In genomic region chr4:2536193-2537010, GRCh38 we compare ENCODE assay signal across 1 cellular context.
TF ChIP-seq lines count a peak whose summit lies in the region.

TSS of gene FAM193A (plus strand) at chr4:2536647. CDS start at chr4:2536916, 269 bp downstream.

TF ChIP-seq in liver, 16 proteins besides CTCF, POLR2A, EP300 and RAD21 (continued from another document):
- TF ChIP-seq MAX (IDR thresholded peaks at IDR 0.05), result no peak
- peak; percentile 75 for TF ChIP-seq SP1 (IDR thresholded peaks at IDR 0.05)
- TF ChIP-seq JUND (IDR thresholded peaks at IDR 0.05), result peak in 1 of 2 donors; percentile 46
- peak; percentile 23 to 27 for TF ChIP-seq HNF4A (conservative IDR thresholded peaks at IDR 0.05)
- peak; percentile 55 for TF ChIP-seq YY1 (IDR thresholded peaks at IDR 0.05)
